ENCODE assay signal across 1 cellular context in genomic region chr3:25897019-25897418, GRCh38.
TF ChIP-seq lines count a peak whose summit lies in the region.

No MANE protein-coding gene starts in this region.

TF ChIP-seq in HCT116, 20 proteins besides CTCF, POLR2A, EP300 and RAD21 (continued from another document):
- TF ChIP-seq ELF1 (IDR thresholded peaks at IDR 0.05; ENCODE audit: borderline replicate concordance, low read depth) (no peak), SRF (IDR thresholded peaks at IDR 0.05; ENCODE audit: low read depth) (no peak), POLR2AphosphoS5 (IDR thresholded peaks at IDR 0.05; ENCODE audit: low read depth, low read length) (no peak)
